2 cellular contexts compared by ENCODE assay signal in the genomic region with DNA sequence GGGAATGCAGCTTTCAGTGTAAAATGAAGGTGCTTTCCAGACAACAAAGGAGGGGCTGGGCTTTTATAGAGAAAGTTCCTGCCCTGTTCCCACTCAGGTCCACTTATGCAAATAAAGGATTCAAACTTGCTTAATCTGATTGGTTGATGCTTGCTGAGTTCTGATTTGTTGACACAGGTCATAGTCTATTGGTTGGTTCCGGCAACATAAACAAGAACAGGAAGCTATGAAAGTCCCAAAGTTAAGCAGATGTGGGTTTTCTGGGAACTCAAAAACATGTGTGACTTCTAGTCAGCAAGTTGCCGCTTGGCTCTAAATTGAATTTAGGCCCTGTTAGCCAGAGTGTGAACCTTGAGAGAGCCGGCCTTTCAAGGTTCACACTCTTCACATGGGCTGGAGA.
TF ChIP-seq lines count a peak whose summit lies in the region.

No MANE protein-coding gene starts in this region.

TF ChIP-seq in liver, 16 proteins besides CTCF, POLR2A, EP300 and RAD21 (continued from another document):
- TF ChIP-seq ZBTB33 (IDR thresholded peaks at IDR 0.05) (no peak), EGR1 (IDR thresholded peaks at IDR 0.05; ENCODE audit: low read depth in 2 of 2) (no peak)
TF ChIP-seq in liver: peak in this region for 1.

TF ChIP-seq in HepG2, 621 proteins besides CTCF, POLR2A, EP300 and RAD21 (continued from another document):
- no peak for TF ChIP-seq ZKSCAN1 (IDR thresholded peaks at IDR 0.05; ENCODE audit: low read length)
